2 cellular contexts compared by ENCODE assay signal in genomic region chr1:170145691-170146676, GRCh38.
TF ChIP-seq lines count a peak whose summit lies in the region.

Gene NTMT2 (plus strand): TSS chr1:170145959. CDS start chr1:170146108, 149 bp downstream.

TF ChIP-seq in H1, 55 proteins besides CTCF, POLR2A, EP300 and RAD21 (continued from another document and continues in another):
- TF ChIP-seq USF2 (IDR thresholded peaks at IDR 0.05; ENCODE audit: low read length) (no peak), ZNF274 (IDR thresholded peaks at IDR 0.05; ENCODE audit: borderline replicate concordance, extremely low read depth, low read length) (no peak), CHD7 (IDR thresholded peaks at IDR 0.05; ENCODE audit: insufficient replicate concordance, low read length) (peak; percentile 82), RBBP5 (IDR thresholded peaks at IDR 0.05; ENCODE audit: borderline replicate concordance, low read depth, low read length) (no peak), SP2 (IDR thresholded peaks at IDR 0.05; ENCODE audit: low read length) (no peak), RFX5 (IDR thresholded peaks at IDR 0.05; ENCODE audit: borderline replicate concordance, low read depth, low read length) (no peak), CHD1 (IDR thresholded peaks at IDR 0.05; ENCODE audit: low read depth, low read length) (no peak), MAFK (IDR thresholded peaks at IDR 0.05; ENCODE audit: low read depth, low read length) (no peak), SIX5 (IDR thresholded peaks at IDR 0.05; ENCODE audit: low read depth, low read length) (no peak), KDM5A (IDR thresholded peaks at IDR 0.05; ENCODE audit: low read length) (no peak), GTF2F1 (IDR thresholded peaks at IDR 0.05; ENCODE audit: borderline replicate concordance, low read depth, low read length) (no peak), GABPA (IDR thresholded peaks at IDR 0.05; ENCODE audit: borderline replicate concordance, insufficient read depth, low read length) (no peak), RNF2 (IDR thresholded peaks at IDR 0.05; ENCODE audit: borderline replicate concordance, low read depth, low read length, missing control alignments, poor library complexity, severe bottlenecking) (no peak), SRF (IDR thresholded peaks at IDR 0.05; ENCODE audit: low read depth, low read length) (no peak), YY1 (IDR thresholded peaks at IDR 0.05; ENCODE audit: low read depth, low read length) (no peak), SP4 (IDR thresholded peaks at IDR 0.05; ENCODE audit: low read length) (no peak), BACH1 (IDR thresholded peaks at IDR 0.05; ENCODE audit: low read length) (no peak), BCL11A (IDR thresholded peaks at IDR 0.05; ENCODE audit: low read depth in 2 of 2, low read length in 2 of 2) (peak; percentile 48 to 74), CEBPB (IDR thresholded peaks at IDR 0.05; ENCODE audit: low read depth, low read length) (no peak)

TF ChIP-seq in neural cell, 6 proteins besides CTCF, POLR2A, EP300 and RAD21:
- peak; percentile 92 for TF ChIP-seq REST (IDR thresholded peaks at IDR 0.05; ENCODE audit: borderline replicate concordance)
- peak; percentile 30 for TF ChIP-seq MXI1 (conservative IDR thresholded peaks at IDR 0.05; ENCODE audit: poor library complexity, severe bottlenecking)
- peak; percentile 27 for TF ChIP-seq SMC3 (conservative IDR thresholded peaks at IDR 0.05; ENCODE audit: poor library complexity)
- peak; percentile 93 for TF ChIP-seq POLR2AphosphoS5 (IDR thresholded peaks at IDR 0.05)
- no peak for TF ChIP-seq EZH2 (IDR thresholded peaks at IDR 0.05; ENCODE audit: borderline replicate concordance, insufficient read depth, low read length, poor library complexity, severe bottlenecking)
- peak; percentile 56 for TF ChIP-seq TAF1 (IDR thresholded peaks at IDR 0.05; ENCODE audit: low read depth)
